In the genomic region with DNA sequence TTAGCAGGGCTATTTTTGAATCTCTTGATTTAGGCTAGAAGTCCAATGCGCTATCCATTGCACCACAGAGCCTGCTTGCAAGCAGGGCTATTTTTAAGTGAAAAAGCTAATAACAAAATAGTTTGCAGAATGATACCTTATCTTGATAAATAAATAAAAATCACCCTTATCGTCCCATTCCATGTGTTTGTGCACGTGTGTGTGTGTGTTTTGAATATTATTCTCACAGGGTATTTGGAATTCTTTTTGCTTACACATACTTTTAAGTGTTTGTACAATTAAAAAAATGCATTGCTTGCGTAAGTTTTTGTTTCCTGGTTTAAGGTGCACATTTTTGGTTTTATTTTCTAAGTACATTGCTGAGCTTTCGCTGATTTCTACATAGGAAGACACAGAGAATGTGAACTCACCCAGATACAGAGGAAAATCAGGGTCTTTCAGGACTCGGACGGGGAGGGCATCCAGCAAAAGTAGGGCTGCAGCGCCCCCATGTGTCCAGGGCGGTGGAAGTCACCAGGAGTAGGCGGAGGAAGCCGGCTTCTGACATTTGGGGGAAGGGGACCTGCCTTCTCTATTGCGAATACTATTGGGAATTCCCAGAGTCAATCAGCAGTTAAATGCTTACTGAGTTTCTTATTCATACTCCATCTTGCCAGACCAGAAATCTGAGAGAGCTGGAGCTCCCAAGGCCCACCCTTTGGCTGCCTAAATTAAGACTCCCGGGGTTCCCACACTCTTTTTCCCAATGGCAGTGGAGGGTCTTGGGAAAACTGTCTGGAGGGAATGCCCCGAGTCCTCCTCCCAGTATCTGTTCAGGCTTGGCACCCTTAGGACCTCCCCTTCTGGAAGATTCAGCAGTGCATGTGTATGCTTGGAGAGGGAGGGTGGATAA, we compare ENCODE assay signal across 8 cellular contexts. TPM values are rescaled to one million over a fixed set of nuclear protein-coding genes. Genes with fewer than 3 reads are reported as not detected.
DNase-seq lines count a peak whose midpoint lies in the region; ATAC-seq, FAIRE-seq and TF ChIP-seq lines count a peak whose summit lies in the region.

No MANE protein-coding gene starts in this region.

- peak; percentile 91 for TF ChIP-seq CTCF in GM10266 (IDR thresholded peaks at IDR 0.05; ENCODE audit: control insufficient read depth, insufficient read depth, low read depth, missing control alignments)
- peak; percentile 87 for TF ChIP-seq CTCF in coronary artery (IDR thresholded peaks at IDR 0.05)
- TF ChIP-seq CTCF in HepG2 (CRISPR knock-in tag; IDR thresholded peaks at IDR 0.05), result peak; percentile 95

- intact Hi-C loops in HepG2 (cut with micrococcal nuclease; ENCODE audit: unreplicated experiment), result loop anchor here (1.0 to 10.0 kb wide), 8 partner anchors 32 to 895 kb away; no protein-coding TSS in a partner anchor

- H2AFZ ChIP-seq in HepG2 (ENCODE audit: low read length), result no peak overlapping the region

- ATAC-seq in HG02885 (IDR thresholded peaks at IDR 0.05; ENCODE audit: poor library complexity, unreplicated experiment), result peak; percentile 50
- peak; percentile 88 for ATAC-seq in HepG2
- no peak for ATAC-seq in GM21423 (IDR thresholded peaks at IDR 0.05; ENCODE audit: unreplicated experiment)

- H3K9ac ChIP-seq in HepG2 (ENCODE audit: insufficient read depth, low read depth, low read length), result peak overlapping the region; percentile 28; the same call in 1 of the 2 replicates

- CTCF ChIA-PET in HepG2 (lab: Yijun Ruan, JAX; ENCODE audit: low intra/inter-chr PET ratio, low total read pairs), result interaction anchor here (0.9 to 2.0 kb wide), 3 partner anchors 154 to 493 kb away, joined by 4 to 18 read pairs (median 5); no protein-coding TSS in a partner anchor

- H3K27me3 ChIP-seq in HepG2 (ENCODE audit: control insufficient read depth in 1 of 2, insufficient read depth in 2 of 2, low read length in 2 of 2), result 0 out of 5 replicates have a peak, but pooled peaks cover 2 to 6% of the 10 kb centered on the region in 2 experiments

- H3K4me1 ChIP-seq in HepG2 (ENCODE audit: insufficient read depth, low read length), result peaks cover 30% of the 10 kb centered on the region

- no peaks in the 10 kb centered on the region; the same call in 1 of the 2 replicates for H4K20me1 ChIP-seq in HepG2 (ENCODE audit: insufficient read depth, low read length)

- H3K4me3 ChIP-seq in coronary artery (peak overlapping the region; percentile 54), HepG2 (replicated peaks in 1 of 3; ENCODE audit: insufficient read depth in 1 of 3, low read depth in 2 of 3, low read length in 3 of 3) (peak overlapping the region in 2 of 3 experiments; percentile 32 to 34; a peak in 3 of 6 replicates)

- no peak for TF ChIP-seq POLR2A in HepG2 (IDR thresholded peaks at IDR 0.05; ENCODE audit: insufficient read depth in 1 of 2, low read depth in 2 of 2, low read length in 2 of 2)

- H3K9me3 ChIP-seq in HepG2 (ENCODE audit: low read length), result no peaks in the 10 kb centered on the region

- no peaks in the 10 kb centered on the region for H3K79me2 ChIP-seq in HepG2 (ENCODE audit: insufficient read depth, low read length)

- peak; percentile 91 for TF ChIP-seq RAD21 in HepG2 (CRISPR knock-in tag; IDR thresholded peaks at IDR 0.05)

- no peak for TF ChIP-seq EP300 in HepG2 (IDR thresholded peaks at IDR 0.05; ENCODE audit: low read depth in 2 of 2, low read length in 2 of 2)
- TF ChIP-seq EP300 in HepG2 (CRISPR knock-in tag; IDR thresholded peaks at IDR 0.05; ENCODE audit: borderline replicate concordance), result no peak

- H3K27ac ChIP-seq in coronary artery (peak overlapping the region in 1 of 2 donors; percentile 69), HepG2 (ENCODE audit: extremely low read length, insufficient read depth, low read length) (no peak overlapping the region)

- DNase-seq in GM10266 (ENCODE audit: extremely low spot score) (peak; percentile 72), NCI-H446 (lab: John Stamatoyannopoulos, UW) (peak; percentile 81 to 86), coronary artery (ENCODE audit: low spot score) (peak; percentile 79), HepG2 (ENCODE audit: low spot score) (peak; percentile 60)
- peak; percentile 88 for DNase-seq in activated CD4-positive, alpha-beta T cell treated with anti-CD3 and anti-CD28 coated beads, Interleukin-2, amount 50 U/mL, for 1 hour
- peak; percentile 92 for DNase-seq in stimulated activated CD4-positive, alpha-beta T cell treated with anti-CD3 and anti-CD28 coated beads, Interleukin-4, amount 100 ng/mL, for 1 hour

- in situ Hi-C loops in HepG2 (cut with HindIII; ENCODE audit: extremely low pct_ligation_motif_present, low pct_unique_long_range_greater_than_20kb), result loop anchor here (25.0 kb wide), 2 partner anchors 805 to 1030 kb away; a partner anchor contains a TSS

- POLR2A ChIA-PET in HepG2 (lab: Yijun Ruan, JAX), result interaction anchor here (2.0 to 2.1 kb wide), 2 partner anchors 32 to 462 kb away, joined by 5 to 9 read pairs; no protein-coding TSS in a partner anchor

- FAIRE-seq in HepG2 (lab: Jason Lieb, UNC), result no peak

- no peaks in the 10 kb centered on the region for H3K36me3 ChIP-seq in HepG2 (replicated peaks in 1 of 2; ENCODE audit: control insufficient read depth in 1 of 2, insufficient read depth in 2 of 2, low read length in 2 of 2)

- H3K4me2 ChIP-seq in HepG2 (ENCODE audit: low read depth, low read length), result peak overlapping the region; percentile 64

- BruUV-seq in HepG2 (replicated peaks; lab: Mats Ljungman, UMichigan), result no TSS peak

- WGBS in HepG2 (ENCODE audit: low lambda C conversion rate), result 6% methylated on average over 14 of the region's 14 CpGs

TF ChIP-seq in HepG2, 621 proteins besides CTCF, POLR2A, EP300 and RAD21 (continues in another document):
- TF ChIP-seq ZNF232 (CRISPR knock-in tag; IDR thresholded peaks at IDR 0.05; ENCODE audit: borderline replicate concordance), result no peak
- no peak for TF ChIP-seq PHF20 (CRISPR knock-in tag; IDR thresholded peaks at IDR 0.05)
- TF ChIP-seq, protein P1, sequence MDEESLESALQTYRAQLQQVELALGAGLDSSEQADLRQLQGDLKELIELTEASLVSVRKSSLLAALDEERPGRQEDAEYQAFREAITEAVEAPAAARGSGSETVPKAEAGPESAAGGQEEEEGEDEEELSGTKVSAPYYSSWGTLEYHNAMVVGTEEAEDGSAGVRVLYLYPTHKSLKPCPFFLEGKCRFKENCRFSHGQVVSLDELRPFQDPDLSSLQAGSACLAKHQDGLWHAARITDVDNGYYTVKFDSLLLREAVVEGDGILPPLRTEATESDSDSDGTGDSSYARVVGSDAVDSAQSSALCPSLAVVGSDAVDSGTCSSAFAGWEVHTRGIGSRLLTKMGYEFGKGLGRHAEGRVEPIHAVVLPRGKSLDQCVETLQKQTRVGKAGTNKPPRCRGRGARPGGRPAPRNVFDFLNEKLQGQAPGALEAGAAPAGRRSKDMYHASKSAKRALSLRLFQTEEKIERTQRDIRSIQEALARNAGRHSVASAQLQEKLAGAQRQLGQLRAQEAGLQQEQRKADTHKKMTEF (CRISPR knock-in tag; IDR thresholded peaks at IDR 0.05), result 0 out of 2 replicates have a peak, but pooled peaks have one; percentile 32

RNA-seq across cellular contexts. Expression of a gene that starts 27.2 kb away (rescaled TPM):
- total RNA-seq in HepG2 (2016; rRNA removed; fragmentation: Illumina TruSeq; extraction: Trizol), result 16.5 and 23.2 TPM in 2 replicates
- 1.9 and 2.6 TPM in 2 replicates for total RNA-seq in HepG2 (2016; cell fraction: cytosol; rRNA removed; fragmentation: Illumina TruSeq; extraction: Trizol; ENCODE audit: low read depth)
- total RNA-seq in HepG2 (2016; cell fraction: insoluble cytoplasmic fraction; rRNA removed; fragmentation: Illumina TruSeq; extraction: Trizol), result 16.3 and 22.3 TPM in 2 replicates
- 5.3 and 5.4 TPM in 2 replicates for total RNA-seq in HepG2 (2016; cell fraction: membrane; rRNA removed; fragmentation: Illumina TruSeq; extraction: Trizol)
- total RNA-seq in HepG2 (2016; cell fraction: nucleus; rRNA removed; fragmentation: Illumina TruSeq; extraction: Trizol), result 34.4 and 35.7 TPM in 2 replicates
- polyA plus RNA-seq in HepG2 (2011; rRNA removed), result 43.2 and 47.1 TPM in 2 replicates
- polyA plus RNA-seq in HepG2 (2011; cell fraction: cytosol; rRNA removed), result 22.2 and 39.6 TPM in 2 replicates
- 29.2 and 40.9 TPM in 2 replicates for polyA plus RNA-seq in HepG2 (2011; cell fraction: nucleus; rRNA removed)
- polyA plus RNA-seq in HepG2 (2012), result 42.0 and 55.4 TPM in 2 replicates
- 0.77 and 1.0 TPM in 2 replicates for polyA plus RNA-seq in HepG2 (2016; cell fraction: cytosol; fragmentation: Illumina TruSeq; extraction: Trizol; ENCODE audit: low read depth)
- 5.4 and 6.4 TPM in 2 replicates for polyA plus RNA-seq in HepG2 (2016; cell fraction: insoluble cytoplasmic fraction; fragmentation: Illumina TruSeq; extraction: Trizol; ENCODE audit: low read depth)
- 1.1 and 1.5 TPM in 2 replicates for polyA plus RNA-seq in HepG2 (2016; cell fraction: membrane; fragmentation: Illumina TruSeq; extraction: Trizol; ENCODE audit: low read depth)
- 15.3 and 15.8 TPM in 2 replicates for polyA plus RNA-seq in HepG2 (2016; cell fraction: nucleus; fragmentation: Illumina TruSeq; extraction: Trizol; ENCODE audit: insufficient read depth, low read depth)
- polyA minus RNA-seq in HepG2 (2011; rRNA and poly(A)+ RNA removed; ENCODE audit: low replicate concordance), result 0.12 and 435 TPM in 2 replicates
- 92.0 and 179 TPM in 2 replicates for polyA minus RNA-seq in HepG2 (2011; cell fraction: cytosol; rRNA and poly(A)+ RNA removed)
- 140 and 207 TPM in 2 replicates for polyA minus RNA-seq in HepG2 (2011; cell fraction: nucleus; rRNA and poly(A)+ RNA removed)
